Comparison of ENCODE assay signal across 8 cellular contexts in the genomic region with DNA sequence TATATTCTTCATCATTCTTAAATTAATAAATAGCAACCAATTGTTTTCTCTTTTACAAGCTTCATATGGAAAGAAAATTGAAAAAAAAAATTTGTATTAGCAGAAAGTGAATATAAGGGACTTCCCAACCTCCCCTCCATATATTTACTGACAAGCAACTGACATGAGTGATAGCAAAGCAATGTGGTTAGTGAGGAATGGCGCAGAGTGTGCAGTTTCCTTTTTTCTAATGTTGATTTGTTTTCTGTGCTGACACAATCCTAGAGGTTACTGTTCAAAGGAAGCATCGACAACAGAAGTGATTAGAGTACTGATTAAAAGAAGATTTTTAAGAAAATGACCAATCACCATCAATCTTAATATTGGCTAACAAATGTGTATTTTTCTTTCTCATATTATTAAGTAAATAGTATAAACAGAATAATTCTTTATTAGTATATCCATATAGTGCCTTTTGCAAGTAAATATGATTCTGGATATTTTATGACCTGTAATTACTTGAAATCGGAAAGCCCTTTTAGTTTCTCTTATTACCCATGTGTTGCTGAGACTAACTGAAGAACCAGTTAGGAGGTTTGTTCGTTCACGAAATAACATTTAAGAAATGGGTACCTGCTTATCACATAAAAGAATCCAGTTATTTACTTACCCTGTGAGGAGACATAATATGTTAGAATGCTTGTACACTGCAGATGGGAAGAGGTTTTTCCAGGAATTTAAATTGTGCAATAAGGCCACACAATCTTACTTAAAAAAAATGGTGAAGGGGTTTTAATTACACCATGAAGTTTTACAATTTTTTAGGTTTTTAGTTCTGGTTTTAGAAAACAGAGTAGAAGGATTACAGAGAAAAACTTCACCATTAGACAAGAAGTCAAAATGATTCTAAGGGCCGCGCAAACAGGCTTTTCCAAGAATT. TPM values are rescaled to one million over a fixed set of nuclear protein-coding genes. Genes with fewer than 3 reads are reported as not detected.
DNase-seq lines count a peak whose midpoint lies in the region; TF ChIP-seq lines count a peak whose summit lies in the region.

No MANE protein-coding gene starts in this region.

- TF ChIP-seq CTCF in fibroblast of mammary gland (conservative IDR thresholded peaks at IDR 0.05; ENCODE audit: control insufficient read depth, insufficient read depth, low read depth, low read length) (no peak), sigmoid colon (IDR thresholded peaks at IDR 0.05) (no peak)

- H3K9me3 ChIP-seq in sigmoid colon: no peaks in the 10 kb centered on the region

- DNase-seq in NCI-H2227 treated with DMSO at 0.1 percent for 48 hours (lab: John Stamatoyannopoulos, UW) (peak; percentile 2), NCI-H2227 (lab: John Stamatoyannopoulos, UW; ENCODE audit: unreplicated experiment) (no peak), SW480 (ENCODE audit: low spot score) (peak; percentile 2), fibroblast of mammary gland (ENCODE audit: low read depth) (no peak), sigmoid colon (no peak), LoVo (ENCODE audit: low spot score) (no peak), iPS-NIHi11 (ENCODE audit: low spot score) (no peak), DMS 273 (lab: John Stamatoyannopoulos, UW; ENCODE audit: unreplicated experiment) (no peak)

- intact Hi-C loops in sigmoid colon (cut with DNase I): no loop called here

- peaks cover 0 to 52% (median 23%) of the 10 kb centered on the region in 4 donors for H3K4me1 ChIP-seq in sigmoid colon

- H3K27me3 ChIP-seq in sigmoid colon: no peaks in the 10 kb centered on the region

- H3K27ac ChIP-seq in sigmoid colon: peak overlapping the region; percentile 85 to 93 (median 90)

- WGBS in sigmoid colon, 2 donors: 5 to 22% methylated on average over 7 of the region's 7 CpGs

- TF ChIP-seq POLR2A in sigmoid colon (IDR thresholded peaks at IDR 0.05): no peak

- peak overlapping the region; percentile 73 for H3K4me3 ChIP-seq in fibroblast of mammary gland (ENCODE audit: control insufficient read depth, low read depth, low read length)
- H3K4me3 ChIP-seq in sigmoid colon: peak overlapping the region; percentile 61 to 84 (median 78)

- TF ChIP-seq EP300 in sigmoid colon (IDR thresholded peaks at IDR 0.05): no peak

- H3K36me3 ChIP-seq in sigmoid colon: peaks cover 0 to 8% (median 0%) of the 10 kb centered on the region in 4 donors

RNA-seq across cellular contexts. Expression of a gene that starts 1.4 kb away (rescaled TPM):
- 10 to 100 TPM; 44.3 to 77.7 (median 72.8) TPM for total RNA-seq in sigmoid colon
- polyA plus RNA-seq in sigmoid colon: 10 to 100 TPM in 2 of 3 donors, 1 to 10 TPM in 1; 9.0 to 20.1 (median 12.0) TPM

Comparison
In these comparisons a context has a peak if more than half of its experiments do, and no peak if none do; other contexts are left out.
1. DNase-seq: peak in NCI-H2227 treated with DMSO at 0.1 percent for 48 hours (single experiment) and SW480 (single experiment); none in NCI-H2227 (single experiment), fibroblast of mammary gland (single experiment), sigmoid colon (single experiment), LoVo (single experiment), iPS-NIHi11 (single experiment) and DMS 273 (single experiment).